Comparison of ENCODE assay signal across 33 cellular contexts in genomic region chr13:33311040-33311439, GRCh38. TPM values are rescaled to one million over a fixed set of nuclear protein-coding genes. Genes with fewer than 3 reads are reported as not detected.
"Had no signal": no experiment of that assay in that cellular context is flagged by ENCODE, and none has a peak within 500 bp of the region (broad histone marks: within the 10 kb centered on the region; RNA-seq: fewer than 3 reads in every experiment).

No MANE protein-coding gene starts in this region.

- H3K27me3 ChIP-seq: adrenal gland, body of pancreas, brain microvascular endothelial cell, breast epithelium had no signal

- H3K4me1 Mint-ChIP-seq: activated CD4-positive, alpha-beta memory T cell treated with anti-CD3 and anti-CD28 coated beads, Interleukin-2, amount 10 ng/mL, durations not matched to agents 7 days and 5 days; activated CD4-positive, alpha-beta T cell treated with anti-CD3 and anti-CD28 coated beads for 36 hours; activated CD4-positive, alpha-beta T cell treated with anti-CD3 and anti-CD28 coated beads, Interleukin-2, amount 10 ng/mL, durations not matched to agents 7 days and 5 days; activated CD8-positive, alpha-beta memory T cell treated with anti-CD3 and anti-CD28 coated beads, Interleukin-2, amount 10 ng/mL, durations not matched to agents 7 days and 5 days; activated naive CD8-positive, alpha-beta T cell treated with anti-CD3 and anti-CD28 coated beads for 36 hours had no signal

- H3K27ac ChIP-seq: adrenal gland, body of pancreas, brain microvascular endothelial cell, breast epithelium, WERI-Rb-1 had no signal

- H3K9me3 ChIP-seq: adrenal gland, body of pancreas, breast epithelium had no signal

- ATAC-seq: activated CD4-positive, alpha-beta T cell treated with anti-CD3 and anti-CD28 coated beads for 36 hours; activated CD4-positive, CD25-positive, alpha-beta regulatory T cell treated with anti-CD3 and anti-CD28 coated beads, Interleukin-2, amount 50 U/mL, for 24 hours; activated CD8-positive, alpha-beta memory T cell treated with anti-CD3 and anti-CD28 coated beads, Interleukin-2, amount 10 ng/mL, durations not matched to agents 7 days and 5 days; activated CD8-positive, alpha-beta T cell treated with anti-CD3 and anti-CD28 coated beads, Interleukin-2, amount 10 ng/mL, durations not matched to agents 7 days and 5 days; activated naive CD4-positive, alpha-beta T cell treated with anti-CD3 and anti-CD28 coated beads, Interleukin-2, amount 50 U/mL, for 72 hours; body of pancreas; WTC11 had no signal

- H3K4me1 ChIP-seq: breast epithelium had no signal

- H3K36me3 Mint-ChIP-seq: activated CD8-positive, alpha-beta memory T cell treated with anti-CD3 and anti-CD28 coated beads, Interleukin-2, amount 10 ng/mL, durations not matched to agents 7 days and 5 days; activated naive CD4-positive, alpha-beta T cell treated with anti-CD3 and anti-CD28 coated beads, Interleukin-2, amount 50 U/mL, for 72 hours; activated naive CD8-positive, alpha-beta T cell treated with anti-CD3 and anti-CD28 coated beads for 36 hours had no signal

- H3K4me3 ChIP-seq: adrenal gland, body of pancreas, breast epithelium had no signal

- H3K36me3 ChIP-seq: adrenal gland, brain microvascular endothelial cell, breast epithelium, WERI-Rb-1 had no signal

- H3K9me3 Mint-ChIP-seq: activated CD4-positive, alpha-beta memory T cell treated with anti-CD3 and anti-CD28 coated beads, Interleukin-2, amount 10 ng/mL, durations not matched to agents 7 days and 5 days; activated CD4-positive, alpha-beta T cell treated with anti-CD3 and anti-CD28 coated beads, Interleukin-2, amount 10 ng/mL, durations not matched to agents 7 days and 5 days had no signal

- DNase-seq: activated CD4-positive, alpha-beta memory T cell treated with anti-CD3 and anti-CD28 coated beads, Interleukin-2, amount 10 ng/mL, durations not matched to agents 7 days and 5 days; activated CD4-positive, alpha-beta T cell treated with anti-CD3 and anti-CD28 coated beads for 1 hour; activated CD4-positive, alpha-beta T cell treated with anti-CD3 and anti-CD28 coated beads for 36 hours; activated CD4-positive, alpha-beta T cell treated with anti-CD3 and anti-CD28 coated beads for 48 hours; activated CD4-positive, alpha-beta T cell treated with anti-CD3 and anti-CD28 coated beads, Interleukin-2, amount 10 ng/mL, durations not matched to agents 7 days and 5 days; activated CD4-positive, alpha-beta T cell treated with anti-CD3 and anti-CD28 coated beads, Interleukin-2, amount 50 U/mL, for 48 hours; activated CD4-positive, CD25-positive, alpha-beta regulatory T cell; activated CD8-positive, alpha-beta memory T cell treated with anti-CD3 and anti-CD28 coated beads for 24 hours; activated CD8-positive, alpha-beta memory T cell treated with anti-CD3 and anti-CD28 coated beads, Interleukin-2, amount 10 ng/mL, durations not matched to agents 7 days and 5 days; activated CD8-positive, alpha-beta memory T cell treated with anti-CD3 and anti-CD28 coated beads, Interleukin-2, amount 50 U/mL, for 48 hours; activated CD8-positive, alpha-beta T cell treated with anti-CD3 and anti-CD28 coated beads, Interleukin-2, amount 10 ng/mL, durations not matched to agents 7 days and 5 days; activated effector memory CD4-positive, alpha-beta T cell treated with anti-CD3 and anti-CD28 coated beads, Interleukin-2, amount 50 U/mL, for 16 hours; activated gamma-delta T cell treated with Interleukin-2 at 50 U/mL for 16 hours; activated naive CD4-positive, alpha-beta T cell; activated naive CD4-positive, alpha-beta T cell treated with anti-CD3 and anti-CD28 coated beads for 36 hours; activated naive CD4-positive, alpha-beta T cell treated with anti-CD3 and anti-CD28 coated beads, Interleukin-2, amount 50 U/mL, for 16 hours; activated naive CD8-positive, alpha-beta T cell treated with anti-CD3 and anti-CD28 coated beads for 36 hours; activated T-cell treated with anti-CD3 and anti-CD28 coated beads, Interleukin-2, amount 50 U/mL, for 24 hours; activated T-cell treated with anti-CD3 and anti-CD28 coated beads, Interleukin-2, amount 50 U/mL, for 48 hours; adrenal gland; amniotic stem cell; aorta; body of pancreas; brain microvascular endothelial cell; central memory CD4-positive, alpha-beta T cell; T-helper 2 cell; T-helper 9 cell; WERI-Rb-1 had no signal

- H3K27me3 Mint-ChIP-seq: activated CD4-positive, alpha-beta memory T cell treated with anti-CD3 and anti-CD28 coated beads, Interleukin-2, amount 10 ng/mL, durations not matched to agents 7 days and 5 days; activated CD4-positive, alpha-beta T cell treated with anti-CD3 and anti-CD28 coated beads, Interleukin-2, amount 10 ng/mL, durations not matched to agents 7 days and 5 days had no signal

- H3K27ac Mint-ChIP-seq: activated CD4-positive, alpha-beta memory T cell treated with anti-CD3 and anti-CD28 coated beads, Interleukin-2, amount 10 ng/mL, durations not matched to agents 7 days and 5 days; activated CD4-positive, alpha-beta T cell treated with anti-CD3 and anti-CD28 coated beads for 36 hours; activated CD4-positive, alpha-beta T cell treated with anti-CD3 and anti-CD28 coated beads, Interleukin-2, amount 10 ng/mL, durations not matched to agents 7 days and 5 days; activated CD8-positive, alpha-beta memory T cell treated with anti-CD3 and anti-CD28 coated beads, Interleukin-2, amount 10 ng/mL, durations not matched to agents 7 days and 5 days; activated CD8-positive, alpha-beta T cell treated with anti-CD3 and anti-CD28 coated beads, Interleukin-2, amount 10 ng/mL, durations not matched to agents 7 days and 5 days; activated naive CD4-positive, alpha-beta T cell treated with anti-CD3 and anti-CD28 coated beads for 36 hours; activated naive CD4-positive, alpha-beta T cell treated with anti-CD3 and anti-CD28 coated beads, Interleukin-2, amount 50 U/mL, for 72 hours; activated naive CD8-positive, alpha-beta T cell treated with anti-CD3 and anti-CD28 coated beads for 36 hours; activated T-cell treated with anti-CD3 and anti-CD28 coated beads, Interleukin-2, amount 50 U/mL, for 24 hours; T-helper 2 cell treated with Interferon-gamma antibody and Interleukin-4, amounts not matched to agents 5 μg/mL and 100 μg/mL, for 36 hours; WTC11 had no signal

- H3K4me3 Mint-ChIP-seq: activated CD4-positive, alpha-beta memory T cell treated with anti-CD3 and anti-CD28 coated beads, Interleukin-2, amount 10 ng/mL, durations not matched to agents 7 days and 5 days; activated CD4-positive, alpha-beta T cell treated with anti-CD3 and anti-CD28 coated beads for 36 hours; activated CD4-positive, alpha-beta T cell treated with anti-CD3 and anti-CD28 coated beads, Interleukin-2, amount 10 ng/mL, durations not matched to agents 7 days and 5 days; activated CD8-positive, alpha-beta memory T cell treated with anti-CD3 and anti-CD28 coated beads, Interleukin-2, amount 10 ng/mL, durations not matched to agents 7 days and 5 days; activated CD8-positive, alpha-beta T cell treated with anti-CD3 and anti-CD28 coated beads, Interleukin-2, amount 10 ng/mL, durations not matched to agents 7 days and 5 days; activated naive CD4-positive, alpha-beta T cell treated with anti-CD3 and anti-CD28 coated beads for 36 hours; activated naive CD8-positive, alpha-beta T cell treated with anti-CD3 and anti-CD28 coated beads for 36 hours; activated T-cell treated with anti-CD3 and anti-CD28 coated beads, Interleukin-2, amount 50 U/mL, for 24 hours; T-helper 2 cell treated with Interferon-gamma antibody and Interleukin-4, amounts not matched to agents 5 μg/mL and 100 μg/mL, for 36 hours; WTC11 had no signal

RNA-seq across cellular contexts. Expression of gene STARD13, which starts 25.5 kb away (rescaled TPM):
- total RNA-seq: activated CD8-positive, alpha-beta T cell treated with anti-CD3 and anti-CD28 coated beads, Interleukin-2, amount 10 ng/mL, durations not matched to agents 7 days and 5 days had no signal
